In genomic region chr3:121992601-121993560, GRCh38 we compare ENCODE assay signal across 14 cellular contexts. TPM values are rescaled to one million over a fixed set of nuclear protein-coding genes. Genes with fewer than 3 reads are reported as not detected.
DNase-seq lines count a peak whose midpoint lies in the region; ATAC-seq, FAIRE-seq and TF ChIP-seq lines count a peak whose summit lies in the region.
"Had no signal": no experiment of that assay in that cellular context is flagged by ENCODE, and none has a peak within 500 bp of the region (broad histone marks: within the 10 kb centered on the region; RNA-seq: fewer than 3 reads in every experiment).

No MANE protein-coding gene starts in this region.

- H3K9ac ChIP-seq in SU-DHL-6 (ENCODE audit: low read length) = peak overlapping the region; percentile 46
- no peak overlapping the region for H3K9ac ChIP-seq in kidney (ENCODE audit: low read length in 2 of 2)

- H3K79me2 ChIP-seq in SU-DHL-6 (ENCODE audit: insufficient read depth, low read length) = no peaks in the 10 kb centered on the region

- H3K27me3 ChIP-seq in GM06990 (replicated peaks; ENCODE audit: control insufficient read depth, insufficient read depth, low read length) = no peaks in the 10 kb centered on the region
- H3K27me3 ChIP-seq in SU-DHL-6 (ENCODE audit: low read length) = no peaks in the 10 kb centered on the region

- peaks cover 16% of the 10 kb centered on the region for H3K36me3 ChIP-seq in GM06990 (ENCODE audit: control insufficient read depth, insufficient read depth, low read length)
- H3K36me3 ChIP-seq in SU-DHL-6 (ENCODE audit: low read length) = no peaks in the 10 kb centered on the region
- peaks cover 0 to 3% of the 10 kb centered on the region in 2 donors for H3K36me3 ChIP-seq in kidney (ENCODE audit: control insufficient read depth in 1 of 2, insufficient read depth in 2 of 2, low read length in 2 of 2)

- ATAC-seq in GM19455 (IDR thresholded peaks at IDR 0.05; ENCODE audit: unreplicated experiment) = peak; percentile 62
- peak; percentile 64 for ATAC-seq in HG03045 (IDR thresholded peaks at IDR 0.05; ENCODE audit: unreplicated experiment)
- no peak for ATAC-seq in HG02840 (IDR thresholded peaks at IDR 0.05; ENCODE audit: low FRiP score, unreplicated experiment)
- ATAC-seq: HepG2 had no signal

- H2AFZ ChIP-seq in SU-DHL-6 (ENCODE audit: low read depth, low read length, severe bottlenecking) = no peak overlapping the region

- no peak overlapping the region for H3K4me3 ChIP-seq in GM06990 (replicated peaks; ENCODE audit: low read depth, low read length)
- no peak overlapping the region for H3K4me3 ChIP-seq in SU-DHL-6 (ENCODE audit: insufficient read depth, low read length, poor library complexity, severe bottlenecking)
- no peak overlapping the region for H3K4me3 ChIP-seq in kidney (ENCODE audit: low read length in 2 of 2)

- H3K4me1 ChIP-seq in kidney (ENCODE audit: control insufficient read depth in 1 of 2, insufficient read depth in 1 of 2, low read depth in 1 of 2, low read length in 2 of 2) = peaks cover 12 to 17% of the 10 kb centered on the region in 2 donors

- no peak for FAIRE-seq in kidney (lab: Jason Lieb, UNC)
- FAIRE-seq: HepG2 had no signal

- peaks cover 25% of the 10 kb centered on the region for H3F3A ChIP-seq in SU-DHL-6 (ENCODE audit: insufficient read depth)

- TF ChIP-seq CTCF in GM06990 (IDR thresholded peaks at IDR 0.05; ENCODE audit: insufficient read depth, low read length, poor library complexity, severe bottlenecking) (no peak), SU-DHL-6 (IDR thresholded peaks at IDR 0.05; ENCODE audit: insufficient read depth, low read length, poor library complexity, severe bottlenecking) (no peak), kidney (IDR thresholded peaks at IDR 0.05; ENCODE audit: borderline replicate concordance, extremely low read depth, insufficient read depth) (no peak)

- no peaks in the 10 kb centered on the region for H4K20me1 ChIP-seq in SU-DHL-6 (ENCODE audit: low read depth, low read length)

- peak overlapping the region; percentile 85 for H3K27ac ChIP-seq in SU-DHL-6 (ENCODE audit: low read depth, low read length)
- peak overlapping the region in 1 of 2 donors; percentile 23 for H3K27ac ChIP-seq in kidney (ENCODE audit: low read depth in 2 of 2, low read length in 2 of 2)

- DNase-seq in GM06990 (ENCODE audit: extremely low read depth, insufficient read length) (peak; percentile 64), COR-L47 (lab: John Stamatoyannopoulos, UW) (no peak), Ammon's horn (ENCODE audit: low spot score) (no peak), kidney (no peak)
- DNase-seq: activated T-cell treated with anti-CD3 and anti-CD28 coated beads, Interleukin-2, amount 50 U/mL, for 4 hours; cerebellar nuclear complex; NCI-H226 had no signal

- peak overlapping the region; percentile 67 for H3K4me2 ChIP-seq in SU-DHL-6 (ENCODE audit: low read depth, low read length, poor library complexity, severe bottlenecking)

- no peaks in the 10 kb centered on the region for H3K9me2 ChIP-seq in SU-DHL-6 (replicated peaks; ENCODE audit: insufficient read depth, low read length)

- intact Hi-C loops in kidney (cut with DNase I) = no loop called here

- H3K9me3 ChIP-seq in SU-DHL-6 (ENCODE audit: insufficient read depth, low read length) (no peaks in the 10 kb centered on the region), kidney (ENCODE audit: control insufficient read depth in 1 of 2, low read length in 2 of 2) (no peaks in the 10 kb centered on the region)

RNA-seq across cellular contexts. Expression of gene ILDR1, which starts 29.2 kb away (rescaled TPM):
- total RNA-seq in kidney = 17.7 TPM
- polyA plus RNA-seq in kidney (ENCODE audit: insufficient read depth, low read depth, low replicate concordance) = 11.9 TPM
- total RNA-seq: fibroblast of villous mesenchyme, HepG2 had no signal
- polyA plus RNA-seq: AG04450, HepG2 had no signal
